ENCODE assay signal across 14 cellular contexts in genomic region chr3:134709563-134710312, GRCh38. TPM values are rescaled to one million over a fixed set of nuclear protein-coding genes. Genes with fewer than 3 reads are reported as not detected.
DNase-seq lines count a peak whose midpoint lies in the region; ATAC-seq and TF ChIP-seq lines count a peak whose summit lies in the region.
"Had no signal": no experiment of that assay in that cellular context is flagged by ENCODE, and none has a peak within 500 bp of the region (broad histone marks: within the 10 kb centered on the region; RNA-seq: fewer than 3 reads in every experiment).

No MANE protein-coding gene starts in this region.

- intact Hi-C loops in vagina (cut with DNase I) (no loop called here), colonic mucosa (cut with DNase I) (no loop called here)

- H3K36me3 ChIP-seq in brain microvascular endothelial cell (replicated peaks) (no peaks in the 10 kb centered on the region), vagina (no peaks in the 10 kb centered on the region), colonic mucosa (no peaks in the 10 kb centered on the region)

- H3K4me3 ChIP-seq in brain microvascular endothelial cell (ENCODE audit: low read depth, low read length) (no peak overlapping the region), vagina (no peak overlapping the region), colonic mucosa (no peak overlapping the region)

- ATAC-seq in HG03520 (IDR thresholded peaks at IDR 0.05; ENCODE audit: unreplicated experiment) = no peak
- ATAC-seq: activated CD8-positive, alpha-beta T cell treated with anti-CD3 and anti-CD28 coated beads, Interleukin-2, amount 10 ng/mL, durations not matched to agents 7 days and 5 days had no signal

- H3K27me3 ChIP-seq in brain microvascular endothelial cell (replicated peaks) (no peaks in the 10 kb centered on the region), vagina (no peaks in the 10 kb centered on the region), colonic mucosa (no peaks in the 10 kb centered on the region)

- no peak overlapping the region for H3K9ac ChIP-seq in colonic mucosa (ENCODE audit: low read depth in 2 of 2, low read length in 2 of 2)

- TF ChIP-seq CTCF in brain microvascular endothelial cell (IDR thresholded peaks at IDR 0.05; ENCODE audit: low read depth, low read length, missing control alignments) (no peak), vagina (IDR thresholded peaks at IDR 0.05) (no peak), colonic mucosa (IDR thresholded peaks at IDR 0.05) (no peak)

- TF ChIP-seq POLR2A in vagina (IDR thresholded peaks at IDR 0.05) = no peak

- DNase-seq in NCI-H1694 treated with DMSO at 0.1 percent for 48 hours (lab: John Stamatoyannopoulos, UW) (peak; percentile 7), NCI-H1694 (lab: John Stamatoyannopoulos, UW) (no peak), brain microvascular endothelial cell (no peak), kidney tubule cell (ENCODE audit: low spot score) (peak; percentile 20), vagina (ENCODE audit: extremely low spot score in 2 of 2) (peak in 1 of 2 donors; percentile 60), colonic mucosa (no peak), NCI-H1436 treated with DMSO at 0.1 percent for 48 hours (lab: John Stamatoyannopoulos, UW) (no peak)
- DNase-seq: activated CD8-positive, alpha-beta T cell treated with anti-CD3 and anti-CD28 coated beads, Interleukin-2, amount 10 ng/mL, durations not matched to agents 7 days and 5 days; CD4-positive, alpha-beta T cell; foreskin fibroblast; NCI-H2107; stimulated activated CD4-positive, alpha-beta T cell treated with anti-CD3 and anti-CD28 coated beads, Interleukin-1b, Interleukin-23, amount 100 ng/mL, for 48 hours had no signal

- in situ Hi-C loops in brain microvascular endothelial cell (cut with HindIII; ENCODE audit: low pct_ligation_motif_present, low sequenced_read_pairs) = no loop called here

- H3K27ac ChIP-seq in brain microvascular endothelial cell (peak overlapping the region; percentile 86), vagina (peak overlapping the region; percentile 13), colonic mucosa (no peak overlapping the region)
- H3K27ac ChIP-seq: 22Rv1 had no signal

- no peaks in the 10 kb centered on the region for H3K9me3 ChIP-seq in vagina
- no peaks in the 10 kb centered on the region for H3K9me3 ChIP-seq in colonic mucosa

- H3K4me1 ChIP-seq in vagina (peaks cover 10% of the 10 kb centered on the region), colonic mucosa (no peaks in the 10 kb centered on the region)

RNA-seq across cellular contexts. Expression of gene KY, which starts 58.9 kb away (rescaled TPM):
- 3.7 TPM for total RNA-seq in vagina
- under 1 TPM; 0.32 to 0.44 TPM for total RNA-seq in colonic mucosa
- total RNA-seq: activated CD8-positive, alpha-beta T cell treated with anti-CD3 and anti-CD28 coated beads, Interleukin-2, amount 10 ng/mL, durations not matched to agents 7 days and 5 days; CD4-positive, alpha-beta T cell had no signal

Comparison
In these comparisons a context has a peak if more than half of its experiments do, and no peak if none do; other contexts are left out.
1. DNase-seq: peak in NCI-H1694 treated with DMSO at 0.1 percent for 48 hours (single experiment) and kidney tubule cell (single experiment); none in NCI-H1694 (single experiment), brain microvascular endothelial cell (single experiment), colonic mucosa (single experiment) and NCI-H1436 treated with DMSO at 0.1 percent for 48 hours (single experiment).